In the genomic region with DNA sequence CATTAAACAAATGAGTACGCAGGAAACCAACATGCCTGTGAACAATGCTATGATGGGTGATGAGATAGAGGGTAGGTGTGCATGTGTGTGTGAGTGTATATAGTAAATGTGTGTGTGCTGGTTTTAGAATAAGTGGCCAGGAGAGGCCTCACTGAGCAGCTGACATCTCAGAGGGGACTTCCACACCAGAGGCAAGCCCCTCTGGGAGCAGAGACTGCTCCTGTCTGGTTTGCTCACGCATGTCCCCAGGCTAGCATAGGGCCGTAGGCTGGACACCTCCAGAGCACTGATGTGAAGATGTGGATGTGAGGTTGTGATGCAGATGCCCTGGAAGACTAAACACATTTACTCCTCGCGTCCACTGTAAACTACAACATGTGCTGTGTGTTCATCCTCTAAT, we compare ENCODE assay signal across 27 cellular contexts.
"Had no signal": no experiment of that assay in that cellular context is flagged by ENCODE, and none has a peak within 500 bp of the region (broad histone marks: within the 10 kb centered on the region; RNA-seq: fewer than 3 reads in every experiment).

No MANE protein-coding gene starts in this region.

- H3K9me3 Mint-ChIP-seq: dendritic cell treated with granulocyte-macrophage colony-stimulating factor and Interleukin-4, amounts not matched to agents 40 ng/mL and 50 ng/mL, for 4 days; effector memory CD8-positive, alpha-beta T cell; endodermal cell; mesothelial cell of epicardium had no signal

- ATAC-seq: effector memory CD8-positive, alpha-beta T cell; esophagus mucosa; gastrocnemius medialis; heart right ventricle; left cardiac atrium; left lung; left ventricle myocardium superior; lower lobe of right lung; mucosa of descending colon had no signal

- H3K27me3 ChIP-seq: colonic mucosa, esophagus squamous epithelium, gastrocnemius medialis, left lung had no signal

- H3K36me3 Mint-ChIP-seq: mesothelial cell of epicardium had no signal

- H3K27ac Mint-ChIP-seq: dendritic cell treated with granulocyte-macrophage colony-stimulating factor and Interleukin-4, amounts not matched to agents 40 ng/mL and 50 ng/mL, for 4 days; effector memory CD8-positive, alpha-beta T cell; endodermal cell; mesothelial cell of epicardium had no signal

- H3K4me3 ChIP-seq: colonic mucosa, esophagus squamous epithelium, gastrocnemius medialis, heart right ventricle, left lung, lower lobe of right lung, mucosa of descending colon had no signal

- H3K36me3 ChIP-seq: colonic mucosa, esophagus squamous epithelium, gastrocnemius medialis, heart right ventricle, left lung, lower lobe of right lung had no signal

- FAIRE-seq: endometrium, islet of Langerhans, keratinocyte had no signal

- H3K4me3 Mint-ChIP-seq: dendritic cell treated with granulocyte-macrophage colony-stimulating factor and Interleukin-4, amounts not matched to agents 40 ng/mL and 50 ng/mL, for 4 days; effector memory CD8-positive, alpha-beta T cell; endodermal cell; mesothelial cell of epicardium had no signal

- H3K27me3 Mint-ChIP-seq: dendritic cell treated with granulocyte-macrophage colony-stimulating factor and Interleukin-4, amounts not matched to agents 40 ng/mL and 50 ng/mL, for 4 days had no signal

- H3K27ac ChIP-seq: colonic mucosa, epithelial cell of prostate, esophagus squamous epithelium, gastrocnemius medialis, heart right ventricle, left lung, lower lobe of right lung had no signal

- H3K4me1 ChIP-seq: colonic mucosa, gastrocnemius medialis, left lung, lower lobe of right lung had no signal

- H3K9me3 ChIP-seq: colonic mucosa, esophagus squamous epithelium, gastrocnemius medialis, heart right ventricle, left lung, lower lobe of right lung, mucosa of descending colon had no signal

- DNase-seq: colonic mucosa; cortex of kidney; effector CD8-positive, alpha-beta T cell; effector memory CD8-positive, alpha-beta T cell; endodermal cell; erythroblast; esophagus squamous epithelium; foreskin fibroblast; foreskin melanocyte; gastrocnemius medialis; glutamatergic neuron; head of caudate nucleus; heart right ventricle; hippocampal formation; left cardiac atrium; left lung; left ventricle myocardium superior; lower lobe of right lung; mesenchymal stem cell; mucosa of descending colon had no signal
